8 cellular contexts compared by ENCODE assay signal in the genomic region with DNA sequence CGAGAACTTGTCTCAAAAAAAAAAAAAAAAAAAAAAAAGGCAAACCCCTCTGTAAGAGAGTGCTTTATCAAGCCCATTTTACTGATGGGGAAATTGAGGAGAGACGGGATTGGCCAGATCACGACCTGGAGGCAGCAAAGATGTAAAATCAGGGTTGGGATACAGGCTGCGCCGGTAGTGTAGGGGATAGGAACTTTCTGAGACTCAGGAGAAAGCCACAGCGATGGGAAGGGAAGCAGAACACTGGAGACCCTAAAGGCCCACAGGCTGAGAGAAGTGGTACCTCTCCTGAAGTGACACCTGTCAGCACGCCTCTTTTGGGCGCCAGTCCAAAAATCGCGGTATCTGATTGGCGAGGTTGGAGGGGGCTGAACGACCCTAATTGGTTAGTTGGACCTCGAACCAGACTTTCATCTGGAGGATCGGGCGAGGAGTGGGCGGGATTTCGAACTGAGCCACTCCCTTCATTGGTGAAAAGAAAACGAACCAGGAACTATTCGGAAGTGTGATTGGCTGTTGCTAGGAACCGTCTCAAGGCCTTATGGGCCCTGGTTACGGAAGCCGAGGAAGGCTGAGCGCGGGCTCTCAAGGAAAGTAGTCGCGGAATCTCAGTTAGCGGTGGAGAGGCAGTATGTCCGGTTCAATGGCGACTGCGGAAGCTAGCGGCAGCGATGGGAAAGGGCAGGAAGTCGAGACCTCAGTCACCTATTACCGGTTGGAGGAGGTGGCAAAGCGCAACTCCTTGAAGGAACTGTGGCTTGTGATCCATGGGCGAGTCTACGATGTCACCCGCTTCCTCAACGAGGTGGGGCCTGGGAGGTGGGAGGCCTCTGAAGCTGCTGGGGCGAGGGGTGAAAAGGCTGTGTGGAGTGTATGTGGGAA. TPM values are rescaled to one million over a fixed set of nuclear protein-coding genes. Genes with fewer than 3 reads are reported as not detected.
DNase-seq lines count a peak whose midpoint lies in the region; ATAC-seq, FAIRE-seq and TF ChIP-seq lines count a peak whose summit lies in the region.

A gene with protein sequence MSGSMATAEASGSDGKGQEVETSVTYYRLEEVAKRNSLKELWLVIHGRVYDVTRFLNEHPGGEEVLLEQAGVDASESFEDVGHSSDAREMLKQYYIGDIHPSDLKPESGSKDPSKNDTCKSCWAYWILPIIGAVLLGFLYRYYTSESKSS (plus strand): TSS at position 567 of the 882 bp plus-strand sequence. CDS start 65 bp downstream, at position 632.

- peak; percentile 95 for ATAC-seq in GM18498 (IDR thresholded peaks at IDR 0.05; ENCODE audit: unreplicated experiment)
- peak; percentile 95 for ATAC-seq in HG02938 (IDR thresholded peaks at IDR 0.05; ENCODE audit: unreplicated experiment)
- ATAC-seq in psoas muscle, result peak; percentile 98 to 99 (median 99)

- H3K9me3 ChIP-seq in right atrium auricular region (no peaks in the 10 kb centered on the region), psoas muscle (peaks cover 1% of the 10 kb centered on the region)

- no peaks in the 10 kb centered on the region for H3K27me3 ChIP-seq in right atrium auricular region
- H3K27me3 ChIP-seq in psoas muscle (ENCODE audit: insufficient read depth in 3 of 3, low read length in 2 of 3), result no peaks in the 10 kb centered on the region

- 2 to 3% (median 3%) methylated on average over 40 of the region's 40 CpGs for WGBS in psoas muscle, 3 donors

- no peaks in the 10 kb centered on the region for H3K36me3 ChIP-seq in right atrium auricular region
- peaks cover 4 to 10% of the 10 kb centered on the region in 2 donors for H3K36me3 ChIP-seq in psoas muscle (ENCODE audit: insufficient read depth in 1 of 2, low read depth in 1 of 2)

- intact Hi-C loops in psoas muscle (cut with DNase I), result no loop called here

- peak; percentile 82 for FAIRE-seq in urothelium cell line (lab: Jason Lieb, UNC)

- H3K4me3 ChIP-seq in right atrium auricular region, result peak within 1 kb of the TSS; percentile 63 to 92
- H3K4me3 ChIP-seq in psoas muscle, result peak within 1 kb of the TSS; percentile 87

- TF ChIP-seq CTCF in right atrium auricular region (IDR thresholded peaks at IDR 0.05), result no peak
- TF ChIP-seq CTCF in psoas muscle (IDR thresholded peaks at IDR 0.05), result no peak

- peaks cover 0 to 10% of the 10 kb centered on the region in 2 donors for H3K4me1 ChIP-seq in right atrium auricular region
- H3K4me1 ChIP-seq in psoas muscle, result peaks cover 7% of the 10 kb centered on the region

- peak within 1 kb of the TSS; percentile 88 for H3K27ac ChIP-seq in angular gyrus (ENCODE audit: low read depth, low read length)
- H3K27ac ChIP-seq in right atrium auricular region, result peak within 1 kb of the TSS; percentile 71 to 86
- H3K27ac ChIP-seq in psoas muscle, result peak within 1 kb of the TSS; percentile 83

- DNase-seq in NCI-H187 (lab: John Stamatoyannopoulos, UW), result peak; percentile 84 to 89
- DNase-seq in T-helper 2 cell, result peak; percentile 77 to 99 (median 94)
- DNase-seq in right atrium auricular region (ENCODE audit: low spot score), result peak; percentile 97
- DNase-seq in psoas muscle, result peak; percentile 90 to 94
- peak; percentile 97 for DNase-seq in urothelium cell line (ENCODE audit: low spot score)

RNA-seq across cellular contexts. Expression of the gene that starts here (rescaled TPM):
- 10 to 100 TPM; 29.4 to 31.9 TPM for total RNA-seq in right atrium auricular region
- total RNA-seq in psoas muscle, result 10 to 100 TPM; 50.1 to 68.4 (median 55.0) TPM
- polyA plus RNA-seq in psoas muscle, result 10 to 100 TPM; 42.1 to 92.8 (median 54.5) TPM

Comparison
In these comparisons a context has a peak if more than half of its experiments do, and no peak if none do; other contexts are left out.
1. Peak in every context shown above with its lines: DNase-seq, ATAC-seq, H3K4me3 ChIP-seq and H3K27ac ChIP-seq.